ENCODE assay signal across 12 cellular contexts in the genomic region with DNA sequence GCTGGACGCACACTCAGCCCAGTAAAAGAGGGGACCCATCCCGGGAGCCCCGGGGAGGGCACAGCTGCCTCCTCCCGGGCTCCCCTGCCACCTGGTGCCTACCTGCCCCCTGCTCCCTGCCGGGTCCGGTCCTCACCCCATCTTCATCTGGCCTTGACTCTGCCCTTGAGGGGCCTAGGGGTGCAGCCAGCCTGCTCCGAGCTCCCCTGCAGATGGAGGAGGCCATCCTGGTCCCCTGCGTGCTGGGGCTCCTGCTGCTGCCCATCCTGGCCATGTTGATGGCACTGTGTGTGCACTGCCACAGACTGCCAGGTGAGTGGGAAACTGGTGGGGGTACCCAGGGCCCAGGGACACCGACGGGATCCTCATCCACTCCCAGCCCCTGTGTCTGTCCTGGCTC. TPM values are rescaled to one million over a fixed set of nuclear protein-coding genes. Genes with fewer than 3 reads are reported as not detected.
A peak's percentile ranks its signal among the peaks of the same experiment; 100 is the strongest.
DNase-seq lines count a peak whose midpoint lies in the region; ATAC-seq and TF ChIP-seq lines count a peak whose summit lies in the region.
"Had no signal": no experiment of that assay in that cellular context is flagged by ENCODE, and none has a peak within 500 bp of the region (broad histone marks: within the 10 kb centered on the region; RNA-seq: fewer than 3 reads in every experiment).

No MANE protein-coding gene starts in this region.

- H3K27me3 ChIP-seq in CD4-positive, alpha-beta memory T cell (ENCODE audit: insufficient read depth, low read length) = no peaks in the 10 kb centered on the region
- no peaks in the 10 kb centered on the region for H3K27me3 ChIP-seq in MM.1S (replicated peaks; ENCODE audit: insufficient read depth, low read length)
- H3K27me3 ChIP-seq: cardiac muscle cell had no signal

- H3K4me3 Mint-ChIP-seq in CD4-positive, alpha-beta memory T cell = peak overlapping the region; percentile 99 to 100 (median 100)
- H3K4me3 Mint-ChIP-seq in activated naive CD8-positive, alpha-beta T cell treated with anti-CD3 and anti-CD28 coated beads, Interleukin-2, amount 50 U/mL, for 24 hours = peak overlapping the region; percentile 84

- H3K36me3 Mint-ChIP-seq in CD4-positive, alpha-beta memory T cell = peaks cover 63 to 73% of the 10 kb centered on the region in 2 donors
- peaks cover 71% of the 10 kb centered on the region for H3K36me3 Mint-ChIP-seq in activated naive CD8-positive, alpha-beta T cell treated with anti-CD3 and anti-CD28 coated beads, Interleukin-2, amount 50 U/mL, for 24 hours (ENCODE audit: low read depth)

- peak; percentile 16 for ATAC-seq in activated naive CD8-positive, alpha-beta T cell treated with anti-CD3 and anti-CD28 coated beads, Interleukin-2, amount 50 U/mL, for 24 hours
- no peak for ATAC-seq in HG03342 (IDR thresholded peaks at IDR 0.05; ENCODE audit: unreplicated experiment)

- peak overlapping the region; percentile 96 to 97 for H3K4me3 ChIP-seq in CD4-positive, alpha-beta memory T cell (ENCODE audit: low read length in 2 of 2)
- peak overlapping the region; percentile 70 for H3K4me3 ChIP-seq in MM.1S (ENCODE audit: low read length)
- H3K4me3 ChIP-seq in skin epidermis = peak overlapping the region; percentile 28 to 43 (median 33)
- H3K4me3 ChIP-seq: cardiac muscle cell had no signal

- DNase-seq in CD4-positive, alpha-beta memory T cell = peak in 1 of 5 donors; percentile 55
- no peak for DNase-seq in MM.1S
- DNase-seq in activated naive CD8-positive, alpha-beta T cell treated with anti-CD3 and anti-CD28 coated beads, Interleukin-2, amount 50 U/mL, for 24 hours = peak; percentile 27
- DNase-seq in NCI-H2227 treated with DMSO at 0.1 percent for 48 hours (lab: John Stamatoyannopoulos, UW) = no peak
- DNase-seq in effector CD4-positive, alpha-beta T cell = no peak
- no peak for DNase-seq in LoVo (ENCODE audit: low spot score)
- DNase-seq: occipital lobe had no signal

- peaks cover 0 to 10% (median 6%) of the 10 kb centered on the region in 8 donors for H3K9me3 Mint-ChIP-seq in CD4-positive, alpha-beta memory T cell
- peaks cover 4% of the 10 kb centered on the region for H3K9me3 Mint-ChIP-seq in activated naive CD8-positive, alpha-beta T cell treated with anti-CD3 and anti-CD28 coated beads, Interleukin-2, amount 50 U/mL, for 24 hours

- peak overlapping the region; percentile 83 for H3K27ac ChIP-seq in CD4-positive, alpha-beta memory T cell (ENCODE audit: low read depth, low read length)
- H3K27ac ChIP-seq in MM.1S (ENCODE audit: low read length) = no peak overlapping the region
- H3K27ac ChIP-seq in skin epidermis = peak overlapping the region in 18 of 21 experiments; percentile 1 to 98 (median 77)
- H3K27ac ChIP-seq: cardiac muscle cell had no signal

- no peaks in the 10 kb centered on the region for H3K27me3 Mint-ChIP-seq in CD4-positive, alpha-beta memory T cell
- no peaks in the 10 kb centered on the region for H3K27me3 Mint-ChIP-seq in activated naive CD8-positive, alpha-beta T cell treated with anti-CD3 and anti-CD28 coated beads, Interleukin-2, amount 50 U/mL, for 24 hours

- TF ChIP-seq CTCF in MM.1S (IDR thresholded peaks at IDR 0.05; ENCODE audit: low read length) = no peak

- H3K27ac Mint-ChIP-seq in CD4-positive, alpha-beta memory T cell = peak overlapping the region; percentile 94 to 98 (median 97)
- peak overlapping the region; percentile 97 for H3K27ac Mint-ChIP-seq in activated naive CD8-positive, alpha-beta T cell treated with anti-CD3 and anti-CD28 coated beads, Interleukin-2, amount 50 U/mL, for 24 hours

- H3K79me2 ChIP-seq in MM.1S (ENCODE audit: low read length) = peaks cover 9% of the 10 kb centered on the region; the same call in 1 of the 2 replicates

- H3K9ac ChIP-seq in MM.1S (ENCODE audit: low read length) = peak overlapping the region; percentile 73

- H3K36me3 ChIP-seq in CD4-positive, alpha-beta memory T cell (ENCODE audit: insufficient read depth, low read length) = peaks cover 44% of the 10 kb centered on the region
- no peaks in the 10 kb centered on the region for H3K36me3 ChIP-seq in MM.1S (replicated peaks; ENCODE audit: insufficient read depth, low read length)

- POLR2A ChIA-PET in CD4-positive, alpha-beta memory T cell (lab: Charles Lee; ENCODE audit: partially characterized antibody) = interaction anchor here (0.9 to 10.4 kb wide), 16 partner anchors 8 to 823 kb away, joined by 3 to 155 read pairs (median 8); a partner anchor contains a TSS

- peaks cover 33 to 72% (median 50%) of the 10 kb centered on the region in 4 donors for H3K4me1 Mint-ChIP-seq in CD4-positive, alpha-beta memory T cell
- peaks cover 47% of the 10 kb centered on the region for H3K4me1 Mint-ChIP-seq in activated naive CD8-positive, alpha-beta T cell treated with anti-CD3 and anti-CD28 coated beads, Interleukin-2, amount 50 U/mL, for 24 hours

- peak overlapping the region; percentile 77 for H3K4me2 ChIP-seq in MM.1S (ENCODE audit: low read depth, low read length)

- H3K9me2 ChIP-seq in MM.1S (replicated peaks; ENCODE audit: insufficient read depth, low read length) = no peaks in the 10 kb centered on the region

- no peaks in the 10 kb centered on the region for H4K20me1 ChIP-seq in MM.1S (ENCODE audit: insufficient read depth, low read length)

- H3K9me3 ChIP-seq in CD4-positive, alpha-beta memory T cell (ENCODE audit: control insufficient read depth in 1 of 2, low read length in 2 of 2) = no peaks in the 10 kb centered on the region
- no peaks in the 10 kb centered on the region for H3K9me3 ChIP-seq in MM.1S (replicated peaks; ENCODE audit: insufficient read depth, low read length)

- H3F3A ChIP-seq in MM.1S (ENCODE audit: insufficient read depth, low read length) = no peaks in the 10 kb centered on the region

- peak overlapping the region; percentile 90 for H2AFZ ChIP-seq in MM.1S (ENCODE audit: low read length)

- CTCF ChIA-PET in CD4-positive, alpha-beta memory T cell (lab: Charles Lee; ENCODE audit: partially characterized antibody) = interaction anchor here (0.8 to 4.6 kb wide), 3 partner anchors 11 to 40 kb away, joined by 3 to 18 read pairs (median 7); a partner anchor contains a TSS

- H3K4me1 ChIP-seq in CD4-positive, alpha-beta memory T cell (ENCODE audit: insufficient read depth, low read length) = peaks cover 54% of the 10 kb centered on the region
- H3K4me1 ChIP-seq in MM.1S (ENCODE audit: low read length) = peaks cover 13% of the 10 kb centered on the region

- intact Hi-C loops in CD4-positive, alpha-beta memory T cell (cut with micrococcal nuclease) = loop anchor here (1.0 to 10.0 kb wide), 3 partner anchors 11 to 90 kb away; a partner anchor contains a TSS

RNA-seq across cellular contexts. Expression of a gene that starts 0.4 kb away (rescaled TPM):
- 100 to 1,000 TPM; 342 to 349 TPM for total RNA-seq in CD4-positive, alpha-beta memory T cell
- polyA plus RNA-seq in CD4-positive, alpha-beta memory T cell = 100 to 1,000 TPM; 310 to 455 TPM

RNA-seq across cellular contexts. Expression of a gene that starts 10.6 kb away (rescaled TPM):
- total RNA-seq in CD4-positive, alpha-beta memory T cell = 10 to 100 TPM; 31.0 to 34.4 TPM
- 10 to 100 TPM; 28.2 to 30.4 TPM for polyA plus RNA-seq in CD4-positive, alpha-beta memory T cell

RNA-seq across cellular contexts. Expression of a gene that starts 34.5 kb away (rescaled TPM):
- total RNA-seq in CD4-positive, alpha-beta memory T cell = 100 to 1,000 TPM; 105 to 115 TPM
- polyA plus RNA-seq in CD4-positive, alpha-beta memory T cell = 10 to 100 TPM; 29.3 to 30.1 TPM

RNA-seq across cellular contexts. Expression of a gene that starts 53.4 kb away (rescaled TPM):
- not detected for total RNA-seq in CD4-positive, alpha-beta memory T cell
- 1 to 10 TPM in 1 of 2 donors, under 1 TPM in 1; 0.27 to 1.4 TPM for polyA plus RNA-seq in CD4-positive, alpha-beta memory T cell
- total RNA-seq: fibroblast of villous mesenchyme, kidney epithelial cell, occipital lobe had no signal
- polyA plus RNA-seq: cardiac muscle cell had no signal

Comparison
In these comparisons a context has a peak if more than half of its experiments do, and no peak if none do; other contexts are left out.
1. H3K4me3 ChIP-seq: peak in every context shown above with its lines; median percentile 96 in CD4-positive, alpha-beta memory T cell; 70 in MM.1S; 33 in skin epidermis.